ENCODE assay signal across 1 cellular context in genomic region chr2:46561731-46562450, GRCh38.
TF ChIP-seq lines count a peak whose summit lies in the region.

No MANE protein-coding gene starts in this region.

TF ChIP-seq in GM12878, 131 proteins besides CTCF, POLR2A, EP300 and RAD21:
- TF ChIP-seq PRDM15 (CRISPR knock-in tag; IDR thresholded peaks at IDR 0.05) (no peak), STAT3 (IDR thresholded peaks at IDR 0.05; ENCODE audit: low read depth, low read length) (no peak), ZNF207 (IDR thresholded peaks at IDR 0.05; ENCODE audit: borderline replicate concordance) (no peak), MTA2 (IDR thresholded peaks at IDR 0.05; ENCODE audit: low read depth) (no peak), PML (IDR thresholded peaks at IDR 0.05; ENCODE audit: low read length) (no peak), ZSCAN29 (IDR thresholded peaks at IDR 0.05) (no peak), E4F1 (IDR thresholded peaks at IDR 0.05; ENCODE audit: borderline replicate concordance, partially characterized antibody) (no peak), SMARCA5 (IDR thresholded peaks at IDR 0.05) (no peak), NFXL1 (IDR thresholded peaks at IDR 0.05; ENCODE audit: borderline replicate concordance) (no peak), ZNF217 (IDR thresholded peaks at IDR 0.05) (no peak), IKZF1 (conservative IDR thresholded peaks at IDR 0.05) (no peak)
